Comparison of ENCODE assay signal across 8 cellular contexts in genomic region chr7:4775281-4776159, GRCh38. TPM values are rescaled to one million over a fixed set of nuclear protein-coding genes. Genes with fewer than 3 reads are reported as not detected.
DNase-seq lines count a peak whose midpoint lies in the region; ATAC-seq, FAIRE-seq and TF ChIP-seq lines count a peak whose summit lies in the region.

TSS of gene AP5Z1 (plus strand) at chr7:4775623. CDS start at chr7:4775716, 93 bp downstream.

- peak; percentile 89 for TF ChIP-seq POLR2A in H54 (IDR thresholded peaks at IDR 0.05; ENCODE audit: low read depth, low read length)
- peak; percentile 91 for TF ChIP-seq POLR2A in Raji (IDR thresholded peaks at IDR 0.05; ENCODE audit: insufficient read depth, low read depth, low read length)

- H3K36me3 Mint-ChIP-seq in natural killer cell = no peaks in the 10 kb centered on the region

- no peaks in the 10 kb centered on the region for H3K27me3 Mint-ChIP-seq in natural killer cell (ENCODE audit: low read depth in 2 of 2)

- peak within 1 kb of the TSS; percentile 98 for H3K4me3 Mint-ChIP-seq in natural killer cell

- peak within 1 kb of the TSS; percentile 95 for H3K4me3 ChIP-seq in fibroblast of mammary gland (ENCODE audit: control insufficient read depth, low read depth, low read length)

- peak; percentile 86 to 95 (median 89) for ATAC-seq in natural killer cell

- intact Hi-C loops in natural killer cell (cut with micrococcal nuclease) = loop anchor here (1.0 to 5.0 kb wide), 3 partner anchors 29 to 133 kb away; no protein-coding TSS in a partner anchor

- DNase-seq in ELR (ENCODE audit: low read depth) = peak; percentile 98
- peak; percentile 100 for DNase-seq in H54 (ENCODE audit: insufficient read length, low spot score)
- peak; percentile 98 for DNase-seq in LoVo (ENCODE audit: low spot score)
- DNase-seq in activated T-helper 9 cell treated with anti-CD3 and anti-CD28 coated beads, Interleukin-2, amount 50 U/mL, for 16 hours (ENCODE audit: low read depth) = peak; percentile 94
- peak; percentile 94 for DNase-seq in fibroblast of mammary gland (ENCODE audit: low read depth)
- peak; percentile 96 for DNase-seq in natural killer cell
- DNase-seq in stimulated activated naive CD4-positive, alpha-beta T cell (lab: John Stamatoyannopoulos, UW) = peak; percentile 91 to 96 (median 93)

- no peak for TF ChIP-seq CTCF in fibroblast of mammary gland (conservative IDR thresholded peaks at IDR 0.05; ENCODE audit: control insufficient read depth, insufficient read depth, low read depth, low read length)
- TF ChIP-seq CTCF in natural killer cell (IDR thresholded peaks at IDR 0.05) = no peak

- H3K27ac Mint-ChIP-seq in natural killer cell = peak within 1 kb of the TSS; percentile 98 to 100

- H3K4me1 Mint-ChIP-seq in natural killer cell = peaks cover 31 to 41% of the 10 kb centered on the region in 2 donors

- no peaks in the 10 kb centered on the region for H3K9me3 Mint-ChIP-seq in natural killer cell

- FAIRE-seq in H54 (lab: Jason Lieb, UNC) = peak; percentile 52

RNA-seq across cellular contexts. Expression of gene AP5Z1, which starts in this region (rescaled TPM):
- 100 to 1,000 TPM; 140 to 156 (median 143) TPM for total RNA-seq in natural killer cell

Comparison
In these comparisons a context has a peak if more than half of its experiments do, and no peak if none do; other contexts are left out.
1. Peak in every context shown above with its lines: DNase-seq, ATAC-seq and H3K4me3 ChIP-seq.